In genomic region chr5:2997179-2997578, GRCh38 we compare ENCODE assay signal across 30 cellular contexts.
"Had no signal": no experiment of that assay in that cellular context is flagged by ENCODE, and none has a peak within 500 bp of the region (broad histone marks: within the 10 kb centered on the region; RNA-seq: fewer than 3 reads in every experiment).

No MANE protein-coding gene starts in this region.

- ATAC-seq: activated CD8-positive, alpha-beta T cell treated with anti-CD3 and anti-CD28 coated beads, Interleukin-2, amount 10 ng/mL, durations not matched to agents 7 days and 5 days; activated naive CD8-positive, alpha-beta T cell treated with anti-CD3 and anti-CD28 coated beads, Interleukin-2, amount 50 U/mL, for 24 hours; K562; Panc1 had no signal

- H3K4me3 ChIP-seq: K562, SJCRH30, SK-N-MC had no signal

- FAIRE-seq: bronchial epithelial cell had no signal

- H3K4me1 ChIP-seq: SJCRH30 had no signal

- H3K36me3 ChIP-seq: SJCRH30, WERI-Rb-1 had no signal

- H3K9me3 ChIP-seq: SJCRH30 had no signal

- H3K4me3 Mint-ChIP-seq: activated CD4-positive, alpha-beta T cell treated with anti-CD3 and anti-CD28 coated beads, Interleukin-2, amount 10 ng/mL, durations not matched to agents 7 days and 5 days; activated CD8-positive, alpha-beta T cell treated with anti-CD3 and anti-CD28 coated beads, Interleukin-2, amount 10 ng/mL, durations not matched to agents 7 days and 5 days; activated naive CD4-positive, alpha-beta T cell treated with anti-CD3 and anti-CD28 coated beads, Interleukin-2, amount 10 ng/mL, durations not matched to agents 7 days and 5 days; activated naive CD8-positive, alpha-beta T cell; activated naive CD8-positive, alpha-beta T cell treated with anti-CD3 and anti-CD28 coated beads, Interleukin-2, amount 50 U/mL, for 24 hours; activated T-cell treated with anti-CD3 and anti-CD28 coated beads, Interleukin-2, amount 50 U/mL, for 24 hours; activated T-helper 1 cell treated with anti-CD3 and anti-CD28 coated beads, Interleukin-12 subunit alpha, Interleukin-12 subunit beta, Interleukin-2, Interleukin-4 antibody, amounts not matched to agents 30 ng/mL and 10 ng/mL and 1 ng/mL, durations not matched to agents 14 hours and 24 hours and 36 hours; brain had no signal

- H3K27ac Mint-ChIP-seq: activated CD4-positive, alpha-beta T cell treated with anti-CD3 and anti-CD28 coated beads, Interleukin-2, amount 10 ng/mL, durations not matched to agents 7 days and 5 days; activated CD8-positive, alpha-beta T cell treated with anti-CD3 and anti-CD28 coated beads, Interleukin-2, amount 10 ng/mL, durations not matched to agents 7 days and 5 days; activated naive CD4-positive, alpha-beta T cell treated with anti-CD3 and anti-CD28 coated beads, Interleukin-2, amount 10 ng/mL, durations not matched to agents 7 days and 5 days; activated naive CD8-positive, alpha-beta T cell; activated naive CD8-positive, alpha-beta T cell treated with anti-CD3 and anti-CD28 coated beads, Interleukin-2, amount 50 U/mL, for 24 hours; activated T-cell treated with anti-CD3 and anti-CD28 coated beads, Interleukin-2, amount 50 U/mL, for 24 hours; activated T-helper 1 cell treated with anti-CD3 and anti-CD28 coated beads, Interleukin-12 subunit alpha, Interleukin-12 subunit beta, Interleukin-2, Interleukin-4 antibody, amounts not matched to agents 30 ng/mL and 10 ng/mL and 1 ng/mL, durations not matched to agents 14 hours and 24 hours and 36 hours had no signal

- H3K4me1 Mint-ChIP-seq: activated CD4-positive, alpha-beta T cell treated with anti-CD3 and anti-CD28 coated beads, Interleukin-2, amount 10 ng/mL, durations not matched to agents 7 days and 5 days; activated naive CD4-positive, alpha-beta T cell treated with anti-CD3 and anti-CD28 coated beads, Interleukin-2, amount 10 ng/mL, durations not matched to agents 7 days and 5 days; activated naive CD8-positive, alpha-beta T cell treated with anti-CD3 and anti-CD28 coated beads, Interleukin-2, amount 50 U/mL, for 24 hours had no signal

- H3K27ac ChIP-seq: SJCRH30, SK-N-MC, WERI-Rb-1 had no signal

- H3K9me3 Mint-ChIP-seq: activated CD4-positive, alpha-beta T cell treated with anti-CD3 and anti-CD28 coated beads, Interleukin-2, amount 10 ng/mL, durations not matched to agents 7 days and 5 days had no signal

- DNase-seq: activated CD4-positive, alpha-beta T cell treated with anti-CD3 and anti-CD28 coated beads for 1 hour; activated CD4-positive, alpha-beta T cell treated with anti-CD3 and anti-CD28 coated beads, Interleukin-2, amount 10 ng/mL, durations not matched to agents 7 days and 5 days; activated CD4-positive, alpha-beta T cell treated with anti-CD3 and anti-CD28 coated beads, Interleukin-2, amount 50 U/mL, for 48 hours; activated CD4-positive, CD25-positive, alpha-beta regulatory T cell; activated CD8-positive, alpha-beta T cell treated with anti-CD3 and anti-CD28 coated beads, Interleukin-2, amount 10 ng/mL, durations not matched to agents 7 days and 5 days; activated gamma-delta T cell treated with Interleukin-2 at 50 U/mL for 16 hours; activated naive CD4-positive, alpha-beta T cell treated with anti-CD3 and anti-CD28 coated beads, Interleukin-2, amount 10 ng/mL, durations not matched to agents 7 days and 5 days; activated naive CD8-positive, alpha-beta T cell treated with anti-CD3 and anti-CD28 coated beads, Interleukin-2, amount 50 U/mL, for 24 hours; activated T-cell treated with anti-CD3 and anti-CD28 coated beads, Interleukin-2, amount 50 U/mL, for 24 hours; anterior cingulate cortex; central memory CD4-positive, alpha-beta T cell; NCI-H1105; NCI-H1417 treated with DMSO at 0.1 percent for 48 hours; NCI-H187 treated with DMSO at 0.1 percent for 48 hours; NCI-H2081; NCI-H2227 treated with DMSO at 0.1 percent for 48 hours; NCI-H446 treated with DMSO at 0.1 percent for 48 hours; NCI-H524; NCI-H69; SHP77; SJCRH30; T1000; WERI-Rb-1 had no signal

- H3K27me3 ChIP-seq: SJCRH30 had no signal

- H3K36me3 Mint-ChIP-seq: activated naive CD4-positive, alpha-beta T cell treated with anti-CD3 and anti-CD28 coated beads, Interleukin-2, amount 10 ng/mL, durations not matched to agents 7 days and 5 days; activated naive CD8-positive, alpha-beta T cell; brain had no signal

- H3K27me3 Mint-ChIP-seq: activated CD4-positive, alpha-beta T cell treated with anti-CD3 and anti-CD28 coated beads, Interleukin-2, amount 10 ng/mL, durations not matched to agents 7 days and 5 days; activated naive CD4-positive, alpha-beta T cell treated with anti-CD3 and anti-CD28 coated beads, Interleukin-2, amount 10 ng/mL, durations not matched to agents 7 days and 5 days; activated naive CD8-positive, alpha-beta T cell; activated naive CD8-positive, alpha-beta T cell treated with anti-CD3 and anti-CD28 coated beads, Interleukin-2, amount 50 U/mL, for 24 hours; activated T-cell treated with anti-CD3 and anti-CD28 coated beads, Interleukin-2, amount 50 U/mL, for 24 hours had no signal
